ENCODE assay signal across 23 cellular contexts in the genomic region with DNA sequence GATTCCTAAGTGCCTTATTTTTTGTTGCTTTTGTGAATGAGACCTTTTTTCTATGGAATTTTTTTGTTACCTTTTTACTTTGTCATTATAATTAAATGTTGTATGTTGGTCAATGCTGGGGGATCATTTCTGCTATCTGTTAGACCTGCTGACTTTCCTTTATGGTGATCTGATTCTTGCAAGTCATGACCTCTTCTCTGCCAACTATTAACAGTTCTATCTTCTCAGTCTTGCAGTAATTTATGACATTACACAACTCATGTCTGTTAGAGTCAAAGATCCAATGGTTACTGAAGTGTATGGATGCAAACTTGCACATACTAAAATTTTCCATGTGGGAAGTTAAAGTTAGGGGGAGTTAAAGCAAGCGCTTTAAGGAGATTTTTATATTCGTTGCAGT. TPM values are rescaled to one million over a fixed set of nuclear protein-coding genes. Genes with fewer than 3 reads are reported as not detected.
DNase-seq lines count a peak whose midpoint lies in the region; ATAC-seq and TF ChIP-seq lines count a peak whose summit lies in the region.
"Had no signal": no experiment of that assay in that cellular context is flagged by ENCODE, and none has a peak within 500 bp of the region (broad histone marks: within the 10 kb centered on the region; RNA-seq: fewer than 3 reads in every experiment).

No MANE protein-coding gene starts in this region.

- TF ChIP-seq CTCF in natural killer cell (IDR thresholded peaks at IDR 0.05) (no peak), esophagus squamous epithelium (IDR thresholded peaks at IDR 0.05) (no peak)

- TF ChIP-seq POLR2A in esophagus squamous epithelium (IDR thresholded peaks at IDR 0.05): no peak

- ATAC-seq in activated T-cell treated with anti-CD3 and anti-CD28 coated beads, Interleukin-2, amount 50 U/mL, for 72 hours (replicated peaks in 1 of 2): no peak
- ATAC-seq in central memory CD8-positive, alpha-beta T cell (replicated peaks; ENCODE audit: extremely low read depth, poor library complexity, severe bottlenecking): no peak
- ATAC-seq in natural killer cell (no peak), aorta (ENCODE audit: low FRiP score) (no peak)
- ATAC-seq: PC-3 had no signal

- H3K27me3 ChIP-seq in subcutaneous abdominal adipose tissue (ENCODE audit: control insufficient read depth in 5 of 5, insufficient read depth in 4 of 5, low read length in 5 of 5) (no peaks in the 10 kb centered on the region), aorta (ENCODE audit: control insufficient read depth in 1 of 2, insufficient read depth in 2 of 2, low read length in 1 of 2) (no peaks in the 10 kb centered on the region), esophagus squamous epithelium (no peaks in the 10 kb centered on the region)
- H3K27me3 ChIP-seq: BE2C had no signal

- H3K9me3 ChIP-seq in subcutaneous abdominal adipose tissue (ENCODE audit: control insufficient read depth in 5 of 5, low read length in 5 of 5) (no peaks in the 10 kb centered on the region), aorta (ENCODE audit: control insufficient read depth, low read length) (no peaks in the 10 kb centered on the region), esophagus squamous epithelium (no peaks in the 10 kb centered on the region)
- H3K9me3 ChIP-seq: BE2C, SK-N-SH had no signal

- peaks cover 8 to 25% of the 10 kb centered on the region in 2 donors for H3K36me3 Mint-ChIP-seq in activated T-cell treated with anti-CD3 and anti-CD28 coated beads, Interleukin-2, amount 50 U/mL, for 72 hours (ENCODE audit: insufficient read depth in 2 of 2)
- peaks cover 36% of the 10 kb centered on the region for H3K36me3 Mint-ChIP-seq in central memory CD8-positive, alpha-beta T cell (ENCODE audit: insufficient read depth)
- H3K36me3 Mint-ChIP-seq in natural killer cell: peaks cover 24% of the 10 kb centered on the region

- no peak overlapping the region for H3K9ac ChIP-seq in subcutaneous abdominal adipose tissue (ENCODE audit: low read length in 5 of 5)
- H3K9ac ChIP-seq: SK-N-SH had no signal

- H3K4me1 Mint-ChIP-seq in activated T-cell treated with anti-CD3 and anti-CD28 coated beads, Interleukin-2, amount 50 U/mL, for 72 hours (ENCODE audit: low read depth): peaks cover 22% of the 10 kb centered on the region
- H3K4me1 Mint-ChIP-seq in central memory CD8-positive, alpha-beta T cell: peaks cover 36% of the 10 kb centered on the region
- peaks cover 52 to 65% of the 10 kb centered on the region in 2 donors for H3K4me1 Mint-ChIP-seq in natural killer cell

- H3K36me3 ChIP-seq in subcutaneous abdominal adipose tissue (ENCODE audit: control insufficient read depth in 5 of 5, insufficient read depth in 5 of 5, low read length in 5 of 5) (peaks cover 28 to 61% (median 36%) of the 10 kb centered on the region in 5 donors), aorta (ENCODE audit: control insufficient read depth in 1 of 2, insufficient read depth in 2 of 2, low read length in 1 of 2) (peaks cover 7 to 12% of the 10 kb centered on the region in 2 donors), esophagus squamous epithelium (peaks cover 0 to 94% (median 3%) of the 10 kb centered on the region in 3 donors)
- H3K36me3 ChIP-seq: BE2C had no signal

- H3K4me1 ChIP-seq in subcutaneous abdominal adipose tissue (ENCODE audit: control insufficient read depth in 5 of 5, insufficient read depth in 5 of 5, low read length in 5 of 5) (peaks cover 0 to 33% (median 11%) of the 10 kb centered on the region in 5 donors), aorta (ENCODE audit: control insufficient read depth in 1 of 2, insufficient read depth in 2 of 2, low read length in 2 of 2) (no peaks in the 10 kb centered on the region), esophagus squamous epithelium (peaks cover 0 to 28% (median 0%) of the 10 kb centered on the region in 3 donors)
- H3K4me1 ChIP-seq: BE2C had no signal

- H3K27ac ChIP-seq in subcutaneous abdominal adipose tissue (ENCODE audit: low read depth, low read length) (peak overlapping the region; percentile 34), aorta (ENCODE audit: low read depth in 1 of 2, low read length in 2 of 2) (no peak overlapping the region), esophagus squamous epithelium (peak overlapping the region in 1 of 4 donors; percentile 30)

- peak overlapping the region; percentile 33 for H3K27ac Mint-ChIP-seq in activated T-cell treated with anti-CD3 and anti-CD28 coated beads, Interleukin-2, amount 50 U/mL, for 72 hours
- peak overlapping the region; percentile 52 for H3K27ac Mint-ChIP-seq in central memory CD8-positive, alpha-beta T cell (ENCODE audit: low read depth)
- H3K27ac Mint-ChIP-seq in natural killer cell: peak overlapping the region; percentile 94 to 99

- no peak for DNase-seq in activated T-cell treated with anti-CD3 and anti-CD28 coated beads, Interleukin-2, amount 50 U/mL, for 72 hours
- no peak for DNase-seq in activated T-cell treated with anti-CD3 and anti-CD28 coated beads for 4 hours
- no peak for DNase-seq in central memory CD8-positive, alpha-beta T cell (ENCODE audit: low spot score in 2 of 2)
- DNase-seq in natural killer cell: no peak
- DNase-seq in aorta: no peak
- no peak for DNase-seq in activated naive CD4-positive, alpha-beta T cell treated with Interleukin-2 at 50 U/mL for 16 hours
- DNase-seq in esophagus squamous epithelium (lab: John Stamatoyannopoulos, UW): no peak
- DNase-seq: 8988T; ACHN; BE2C; CD8-positive, alpha-beta memory T cell; DMS79 treated with DMSO at 0.1 percent for 48 hours; Karpas-422; NCI-H1105 treated with DMSO at 0.1 percent for 48 hours; NCI-H146; NCI-H1930; NCI-H2107; NCI-H446 treated with DMSO at 0.1 percent for 48 hours; NCI-H526 treated with DMSO at 0.1 percent for 48 hours; PC-3; SK-N-SH had no signal

- H3K4me3 ChIP-seq in subcutaneous abdominal adipose tissue (ENCODE audit: low read depth in 1 of 5, low read length in 5 of 5) (no peak overlapping the region), aorta (ENCODE audit: low read length in 2 of 2) (no peak overlapping the region), esophagus squamous epithelium (no peak overlapping the region)

- H3K27me3 Mint-ChIP-seq in activated T-cell treated with anti-CD3 and anti-CD28 coated beads, Interleukin-2, amount 50 U/mL, for 72 hours (ENCODE audit: low read depth): no peaks in the 10 kb centered on the region
- H3K27me3 Mint-ChIP-seq in central memory CD8-positive, alpha-beta T cell: no peaks in the 10 kb centered on the region
- no peaks in the 10 kb centered on the region for H3K27me3 Mint-ChIP-seq in natural killer cell (ENCODE audit: low read depth in 2 of 2)
- H3K27me3 Mint-ChIP-seq: CD8-positive, alpha-beta memory T cell had no signal

- 89 to 93% methylated on average over 2 of the region's 2 CpGs for WGBS in aorta, 2 donors
- 80 to 96% methylated on average over 2 of the region's 2 CpGs for WGBS in esophagus squamous epithelium, 2 donors

- intact Hi-C loops in natural killer cell (cut with micrococcal nuclease): loop anchor here (10.0 kb wide), 1 partner anchor 333 kb away; no protein-coding TSS in a partner anchor
- intact Hi-C loops in aorta (cut with DNase I): no loop called here
- intact Hi-C loops in esophagus squamous epithelium (cut with DNase I): no loop called here

- H3K9me3 Mint-ChIP-seq in activated T-cell treated with anti-CD3 and anti-CD28 coated beads, Interleukin-2, amount 50 U/mL, for 72 hours: no peaks in the 10 kb centered on the region
- H3K9me3 Mint-ChIP-seq in central memory CD8-positive, alpha-beta T cell: no peaks in the 10 kb centered on the region
- H3K9me3 Mint-ChIP-seq in natural killer cell: no peaks in the 10 kb centered on the region
- H3K9me3 Mint-ChIP-seq: CD14-positive monocyte; CD8-positive, alpha-beta memory T cell had no signal

- no peak overlapping the region for H3K4me3 Mint-ChIP-seq in activated T-cell treated with anti-CD3 and anti-CD28 coated beads, Interleukin-2, amount 50 U/mL, for 72 hours
- no peak overlapping the region for H3K4me3 Mint-ChIP-seq in central memory CD8-positive, alpha-beta T cell
- no peak overlapping the region for H3K4me3 Mint-ChIP-seq in natural killer cell
- H3K4me3 Mint-ChIP-seq: CD14-positive monocyte had no signal

RNA-seq across cellular contexts. Expression of a gene that starts 18.0 kb away (rescaled TPM):
- 10 to 100 TPM; 29.3 to 32.4 TPM for total RNA-seq in activated T-cell treated with anti-CD3 and anti-CD28 coated beads, Interleukin-2, amount 50 U/mL, for 72 hours
- 100 to 1,000 TPM; 143 to 203 (median 173) TPM for total RNA-seq in natural killer cell
- 10 to 100 TPM; 57.6 to 81.0 TPM for total RNA-seq in aorta
- polyA plus RNA-seq in aorta: 10 to 100 TPM; 16.2 to 29.8 TPM
- total RNA-seq in esophagus squamous epithelium: 10 to 100 TPM; 16.9 to 73.7 (median 43.6) TPM

Comparison
In these comparisons a context has a peak if more than half of its experiments do, and no peak if none do; other contexts are left out.
1. H3K27ac Mint-ChIP-seq: peak in every context shown above with its lines; median percentile 96 in natural killer cell; 52 in central memory CD8-positive, alpha-beta T cell; 33 in activated T-cell treated with anti-CD3 and anti-CD28 coated beads, Interleukin-2, amount 50 U/mL, for 72 hours.